In the genomic region with DNA sequence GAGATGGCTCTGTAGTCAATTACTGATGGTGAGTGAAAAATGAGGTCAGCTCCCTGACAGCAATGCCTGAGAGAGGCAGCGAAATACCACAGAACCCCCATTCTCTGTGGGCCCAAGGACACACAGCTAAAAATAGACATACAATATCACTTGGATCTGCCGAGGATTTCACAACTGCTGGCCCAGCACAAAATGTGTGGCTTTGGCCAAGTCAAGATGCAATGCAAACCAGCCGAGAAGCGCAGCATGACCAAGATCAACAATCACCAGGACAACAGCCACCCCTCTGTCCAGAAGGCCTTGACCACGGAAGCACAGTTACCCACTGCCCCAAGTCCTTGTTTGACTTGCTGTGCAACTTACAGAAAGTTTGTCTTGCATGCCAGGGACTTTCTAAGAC, we compare ENCODE assay signal across 1 cellular context.
TF ChIP-seq lines count a peak whose summit lies in the region.

No MANE protein-coding gene starts in this region.

TF ChIP-seq in HepG2, 621 proteins besides CTCF, POLR2A, EP300 and RAD21 (continued from another document):
- TF ChIP-seq, protein P1, sequence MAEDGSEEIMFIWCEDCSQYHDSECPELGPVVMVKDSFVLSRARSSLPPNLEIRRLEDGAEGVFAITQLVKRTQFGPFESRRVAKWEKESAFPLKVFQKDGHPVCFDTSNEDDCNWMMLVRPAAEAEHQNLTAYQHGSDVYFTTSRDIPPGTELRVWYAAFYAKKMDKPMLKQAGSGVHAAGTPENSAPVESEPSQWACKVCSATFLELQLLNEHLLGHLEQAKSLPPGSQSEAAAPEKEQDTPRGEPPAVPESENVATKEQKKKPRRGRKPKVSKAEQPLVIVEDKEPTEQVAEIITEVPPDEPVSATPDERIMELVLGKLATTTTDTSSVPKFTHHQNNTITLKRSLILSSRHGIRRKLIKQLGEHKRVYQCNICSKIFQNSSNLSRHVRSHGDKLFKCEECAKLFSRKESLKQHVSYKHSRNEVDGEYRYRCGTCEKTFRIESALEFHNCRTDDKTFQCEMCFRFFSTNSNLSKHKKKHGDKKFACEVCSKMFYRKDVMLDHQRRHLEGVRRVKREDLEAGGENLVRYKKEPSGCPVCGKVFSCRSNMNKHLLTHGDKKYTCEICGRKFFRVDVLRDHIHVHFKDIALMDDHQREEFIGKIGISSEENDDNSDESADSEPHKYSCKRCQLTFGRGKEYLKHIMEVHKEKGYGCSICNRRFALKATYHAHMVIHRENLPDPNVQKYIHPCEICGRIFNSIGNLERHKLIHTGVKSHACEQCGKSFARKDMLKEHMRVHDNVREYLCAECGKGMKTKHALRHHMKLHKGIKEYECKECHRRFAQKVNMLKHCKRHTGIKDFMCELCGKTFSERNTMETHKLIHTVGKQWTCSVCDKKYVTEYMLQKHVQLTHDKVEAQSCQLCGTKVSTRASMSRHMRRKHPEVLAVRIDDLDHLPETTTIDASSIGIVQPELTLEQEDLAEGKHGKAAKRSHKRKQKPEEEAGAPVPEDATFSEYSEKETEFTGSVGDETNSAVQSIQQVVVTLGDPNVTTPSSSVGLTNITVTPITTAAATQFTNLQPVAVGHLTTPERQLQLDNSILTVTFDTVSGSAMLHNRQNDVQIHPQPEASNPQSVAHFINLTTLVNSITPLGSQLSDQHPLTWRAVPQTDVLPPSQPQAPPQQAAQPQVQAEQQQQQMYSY (CRISPR knock-in tag; IDR thresholded peaks at IDR 0.05): no peak
